ENCODE assay signal across 1 cellular context in the genomic region with DNA sequence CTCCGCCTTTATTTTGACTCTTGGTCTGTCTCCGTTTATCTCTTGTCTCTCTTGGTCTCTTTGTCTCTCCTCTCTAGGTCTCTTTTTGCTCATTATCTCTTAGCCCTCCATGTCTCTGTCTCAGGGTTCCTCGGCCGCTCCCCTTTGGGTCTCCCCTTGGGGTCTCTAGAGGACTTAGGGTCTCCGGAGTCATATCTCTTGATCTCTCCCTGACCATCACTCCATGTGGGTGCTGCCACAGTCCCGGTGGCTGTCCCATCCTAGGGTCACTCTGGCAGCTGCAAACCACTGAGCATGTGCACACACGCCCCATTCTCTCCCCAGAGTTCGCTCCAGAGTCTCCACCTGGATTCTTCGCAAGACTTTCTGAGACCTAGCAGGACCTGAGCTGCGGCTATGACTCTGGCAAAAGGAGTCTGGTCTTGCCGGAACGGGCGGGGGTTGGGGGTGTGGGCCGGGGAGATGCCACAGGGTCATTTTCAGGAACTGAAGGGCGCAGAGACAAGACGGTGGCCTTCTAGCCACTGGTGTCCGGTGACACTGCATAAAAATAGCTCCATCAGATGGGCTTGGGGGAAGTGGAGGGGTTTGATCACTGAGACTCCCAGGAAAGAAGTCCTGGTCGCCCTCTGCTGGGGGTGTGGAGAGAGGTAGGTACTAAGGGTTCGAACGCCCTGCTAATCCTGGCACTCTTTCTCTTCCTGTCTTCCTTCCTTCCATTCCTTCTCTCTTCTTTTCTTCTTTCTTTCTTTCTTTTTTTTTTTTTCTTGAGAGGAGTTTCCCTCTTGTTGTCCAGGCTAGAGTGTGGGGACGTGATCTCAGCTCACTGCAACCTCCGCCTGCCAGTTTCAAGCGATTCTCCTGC.
TF ChIP-seq lines count a peak whose summit lies in the region.

No MANE protein-coding gene starts in this region.

TF ChIP-seq in WTC11, 78 proteins besides CTCF, POLR2A, EP300 and RAD21 (continued from another document):
- TF ChIP-seq, protein P1, sequence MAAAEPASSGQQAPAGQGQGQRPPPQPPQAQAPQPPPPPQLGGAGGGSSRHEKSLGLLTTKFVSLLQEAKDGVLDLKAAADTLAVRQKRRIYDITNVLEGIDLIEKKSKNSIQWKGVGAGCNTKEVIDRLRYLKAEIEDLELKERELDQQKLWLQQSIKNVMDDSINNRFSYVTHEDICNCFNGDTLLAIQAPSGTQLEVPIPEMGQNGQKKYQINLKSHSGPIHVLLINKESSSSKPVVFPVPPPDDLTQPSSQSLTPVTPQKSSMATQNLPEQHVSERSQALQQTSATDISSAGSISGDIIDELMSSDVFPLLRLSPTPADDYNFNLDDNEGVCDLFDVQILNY (CRISPR knock-in tag; IDR thresholded peaks at IDR 0.05) = no peak
- no peak for TF ChIP-seq CREM (CRISPR knock-in tag; IDR thresholded peaks at IDR 0.05)
- TF ChIP-seq, protein P2, sequence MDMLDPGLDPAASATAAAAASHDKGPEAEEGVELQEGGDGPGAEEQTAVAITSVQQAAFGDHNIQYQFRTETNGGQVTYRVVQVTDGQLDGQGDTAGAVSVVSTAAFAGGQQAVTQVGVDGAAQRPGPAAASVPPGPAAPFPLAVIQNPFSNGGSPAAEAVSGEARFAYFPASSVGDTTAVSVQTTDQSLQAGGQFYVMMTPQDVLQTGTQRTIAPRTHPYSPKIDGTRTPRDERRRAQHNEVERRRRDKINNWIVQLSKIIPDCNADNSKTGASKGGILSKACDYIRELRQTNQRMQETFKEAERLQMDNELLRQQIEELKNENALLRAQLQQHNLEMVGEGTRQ (CRISPR knock-in tag; IDR thresholded peaks at IDR 0.05) = no peak
- no peak for TF ChIP-seq FOXJ3 (CRISPR knock-in tag; IDR thresholded peaks at IDR 0.05; ENCODE audit: borderline replicate concordance)
- TF ChIP-seq, protein P3, sequence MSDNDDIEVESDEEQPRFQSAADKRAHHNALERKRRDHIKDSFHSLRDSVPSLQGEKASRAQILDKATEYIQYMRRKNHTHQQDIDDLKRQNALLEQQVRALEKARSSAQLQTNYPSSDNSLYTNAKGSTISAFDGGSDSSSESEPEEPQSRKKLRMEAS (CRISPR knock-in tag; IDR thresholded peaks at IDR 0.05) = no peak
- no peak for TF ChIP-seq FOXK1 (CRISPR knock-in tag; IDR thresholded peaks at IDR 0.05)
- TF ChIP-seq, protein P4, sequence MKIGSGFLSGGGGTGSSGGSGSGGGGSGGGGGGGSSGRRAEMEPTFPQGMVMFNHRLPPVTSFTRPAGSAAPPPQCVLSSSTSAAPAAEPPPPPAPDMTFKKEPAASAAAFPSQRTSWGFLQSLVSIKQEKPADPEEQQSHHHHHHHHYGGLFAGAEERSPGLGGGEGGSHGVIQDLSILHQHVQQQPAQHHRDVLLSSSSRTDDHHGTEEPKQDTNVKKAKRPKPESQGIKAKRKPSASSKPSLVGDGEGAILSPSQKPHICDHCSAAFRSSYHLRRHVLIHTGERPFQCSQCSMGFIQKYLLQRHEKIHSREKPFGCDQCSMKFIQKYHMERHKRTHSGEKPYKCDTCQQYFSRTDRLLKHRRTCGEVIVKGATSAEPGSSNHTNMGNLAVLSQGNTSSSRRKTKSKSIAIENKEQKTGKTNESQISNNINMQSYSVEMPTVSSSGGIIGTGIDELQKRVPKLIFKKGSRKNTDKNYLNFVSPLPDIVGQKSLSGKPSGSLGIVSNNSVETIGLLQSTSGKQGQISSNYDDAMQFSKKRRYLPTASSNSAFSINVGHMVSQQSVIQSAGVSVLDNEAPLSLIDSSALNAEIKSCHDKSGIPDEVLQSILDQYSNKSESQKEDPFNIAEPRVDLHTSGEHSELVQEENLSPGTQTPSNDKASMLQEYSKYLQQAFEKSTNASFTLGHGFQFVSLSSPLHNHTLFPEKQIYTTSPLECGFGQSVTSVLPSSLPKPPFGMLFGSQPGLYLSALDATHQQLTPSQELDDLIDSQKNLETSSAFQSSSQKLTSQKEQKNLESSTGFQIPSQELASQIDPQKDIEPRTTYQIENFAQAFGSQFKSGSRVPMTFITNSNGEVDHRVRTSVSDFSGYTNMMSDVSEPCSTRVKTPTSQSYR (CRISPR knock-in tag; IDR thresholded peaks at IDR 0.05) = no peak
- TF ChIP-seq SMAD4 (CRISPR knock-in tag; IDR thresholded peaks at IDR 0.05) = no peak
- TF ChIP-seq ZBTB21 (CRISPR knock-in tag; IDR thresholded peaks at IDR 0.05; ENCODE audit: borderline replicate concordance) = no peak
- TF ChIP-seq ESRRA (CRISPR knock-in tag; IDR thresholded peaks at IDR 0.05; ENCODE audit: borderline replicate concordance) = no peak
- TF ChIP-seq RORB (CRISPR knock-in tag; IDR thresholded peaks at IDR 0.05) = no peak
- no peak for TF ChIP-seq ZNF671 (CRISPR knock-in tag; IDR thresholded peaks at IDR 0.05)
- no peak for TF ChIP-seq SP1 (CRISPR knock-in tag; conservative IDR thresholded peaks at IDR 0.05)
- TF ChIP-seq SOX15 (CRISPR knock-in tag; IDR thresholded peaks at IDR 0.05) = no peak
- TF ChIP-seq, protein P5, sequence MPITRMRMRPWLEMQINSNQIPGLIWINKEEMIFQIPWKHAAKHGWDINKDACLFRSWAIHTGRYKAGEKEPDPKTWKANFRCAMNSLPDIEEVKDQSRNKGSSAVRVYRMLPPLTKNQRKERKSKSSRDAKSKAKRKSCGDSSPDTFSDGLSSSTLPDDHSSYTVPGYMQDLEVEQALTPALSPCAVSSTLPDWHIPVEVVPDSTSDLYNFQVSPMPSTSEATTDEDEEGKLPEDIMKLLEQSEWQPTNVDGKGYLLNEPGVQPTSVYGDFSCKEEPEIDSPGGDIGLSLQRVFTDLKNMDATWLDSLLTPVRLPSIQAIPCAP (CRISPR knock-in tag; IDR thresholded peaks at IDR 0.05) = no peak
- TF ChIP-seq, protein P6, sequence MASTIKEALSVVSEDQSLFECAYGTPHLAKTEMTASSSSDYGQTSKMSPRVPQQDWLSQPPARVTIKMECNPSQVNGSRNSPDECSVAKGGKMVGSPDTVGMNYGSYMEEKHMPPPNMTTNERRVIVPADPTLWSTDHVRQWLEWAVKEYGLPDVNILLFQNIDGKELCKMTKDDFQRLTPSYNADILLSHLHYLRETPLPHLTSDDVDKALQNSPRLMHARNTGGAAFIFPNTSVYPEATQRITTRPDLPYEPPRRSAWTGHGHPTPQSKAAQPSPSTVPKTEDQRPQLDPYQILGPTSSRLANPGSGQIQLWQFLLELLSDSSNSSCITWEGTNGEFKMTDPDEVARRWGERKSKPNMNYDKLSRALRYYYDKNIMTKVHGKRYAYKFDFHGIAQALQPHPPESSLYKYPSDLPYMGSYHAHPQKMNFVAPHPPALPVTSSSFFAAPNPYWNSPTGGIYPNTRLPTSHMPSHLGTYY (CRISPR knock-in tag; IDR thresholded peaks at IDR 0.05) = no peak
- no peak for TF ChIP-seq TCF7 (CRISPR knock-in tag; IDR thresholded peaks at IDR 0.05; ENCODE audit: low read depth)
TF ChIP-seq in WTC11: peak in this region for 0.
